In genomic region chr17:30379303-30380105, GRCh38 we compare ENCODE assay signal across 8 cellular contexts. TPM values are rescaled to one million over a fixed set of nuclear protein-coding genes. Genes with fewer than 3 reads are reported as not detected.
DNase-seq lines count a peak whose midpoint lies in the region; ATAC-seq and TF ChIP-seq lines count a peak whose summit lies in the region.

No MANE protein-coding gene starts in this region.

- H3K27ac Mint-ChIP-seq in naive thymus-derived CD4-positive, alpha-beta T cell, result peak overlapping the region in 8 of 9 donors; percentile 6 to 82 (median 54)

- H3K27ac ChIP-seq in HUES64 (ENCODE audit: low read depth, low read length) (no peak overlapping the region), vagina (peak overlapping the region; percentile 83)
- peak overlapping the region; percentile 81 for H3K27ac ChIP-seq in naive thymus-derived CD4-positive, alpha-beta T cell (ENCODE audit: low read depth, low read length)

- peaks cover 61% of the 10 kb centered on the region for H3K4me1 ChIP-seq in HUES64 (ENCODE audit: insufficient read depth, low read length)
- H3K4me1 ChIP-seq in naive thymus-derived CD4-positive, alpha-beta T cell (ENCODE audit: control insufficient read depth in 2 of 2, insufficient read depth in 2 of 2, low read length in 2 of 2), result peaks cover 20 to 50% of the 10 kb centered on the region in 2 donors
- H3K4me1 ChIP-seq in vagina, result peaks cover 59% of the 10 kb centered on the region

- intact Hi-C loops in naive thymus-derived CD4-positive, alpha-beta T cell (cut with micrococcal nuclease), result loop anchor here (2.0 to 10.0 kb wide), 4 partner anchors 47 to 445 kb away; partner anchors contain the start of genes BLMH (in 1 of the 2), CRLF3 (in 1 of the 2) and GOSR1 (in 1 of the 2)
- intact Hi-C loops in vagina (cut with DNase I), result no loop called here

- H3K4me3 Mint-ChIP-seq in naive thymus-derived CD4-positive, alpha-beta T cell, result peak overlapping the region; percentile 80 to 96 (median 90)

- H3K9me3 Mint-ChIP-seq in naive thymus-derived CD4-positive, alpha-beta T cell, result peaks cover 0 to 4% (median 0%) of the 10 kb centered on the region in 11 donors

- H3K4me3 ChIP-seq in HUES64 (ENCODE audit: low read length) (peak overlapping the region; percentile 75), vagina (peak overlapping the region; percentile 53 to 86)
- peak overlapping the region; percentile 76 for H3K4me3 ChIP-seq in naive thymus-derived CD4-positive, alpha-beta T cell (ENCODE audit: low read length)

- peaks cover 36 to 69% (median 58%) of the 10 kb centered on the region in 7 donors for H3K4me1 Mint-ChIP-seq in naive thymus-derived CD4-positive, alpha-beta T cell

- H3K9me3 ChIP-seq in HUES64 (ENCODE audit: insufficient read depth, low read depth, low read length), result no peaks in the 10 kb centered on the region
- no peaks in the 10 kb centered on the region for H3K9me3 ChIP-seq in naive thymus-derived CD4-positive, alpha-beta T cell (ENCODE audit: control insufficient read depth in 2 of 3, low read length in 3 of 3)
- H3K9me3 ChIP-seq in vagina, result no peaks in the 10 kb centered on the region

- H3K27me3 ChIP-seq in HUES64 (ENCODE audit: insufficient read depth, low read length) (peaks cover 53% of the 10 kb centered on the region), vagina (no peaks in the 10 kb centered on the region)
- H3K27me3 ChIP-seq in naive thymus-derived CD4-positive, alpha-beta T cell (ENCODE audit: control insufficient read depth in 2 of 2, insufficient read depth in 2 of 2, low read length in 2 of 2), result no peaks in the 10 kb centered on the region

- no peaks in the 10 kb centered on the region for H3K36me3 ChIP-seq in HUES64 (ENCODE audit: insufficient read depth, low read length)
- peaks cover 0 to 5% (median 0%) of the 10 kb centered on the region in 3 experiments for H3K36me3 ChIP-seq in naive thymus-derived CD4-positive, alpha-beta T cell (ENCODE audit: control insufficient read depth in 2 of 3, insufficient read depth in 3 of 3, low read length in 3 of 3)
- H3K36me3 ChIP-seq in vagina, result no peaks in the 10 kb centered on the region

- TF ChIP-seq CTCF in vagina (IDR thresholded peaks at IDR 0.05), result no peak

- CTCF ChIA-PET in naive thymus-derived CD4-positive, alpha-beta T cell (lab: Charles Lee), result interaction anchor here (0.8 kb wide), 1 partner anchor 34 kb away, joined by 3 read pairs; no protein-coding TSS in a partner anchor

- H3K9ac ChIP-seq in HUES64 (ENCODE audit: low read depth, low read length), result peak overlapping the region; percentile 79

- H3K36me3 Mint-ChIP-seq in naive thymus-derived CD4-positive, alpha-beta T cell, result peaks cover 0 to 3% (median 0%) of the 10 kb centered on the region in 5 donors

- DNase-seq in Ammon's horn (ENCODE audit: low spot score) (peak; percentile 18), erythroblast (lab: John Stamatoyannopoulos, UW) (peak; percentile 57 to 69), vagina (ENCODE audit: extremely low spot score in 2 of 2) (no peak)
- peak in 2 of 3 experiments; percentile 21 for DNase-seq in activated CD8-positive, alpha-beta memory T cell treated with anti-CD3 and anti-CD28 coated beads for 48 hours (ENCODE audit: low read depth in 2 of 3, low spot score in 2 of 3)
- peak in 7 of 9 donors; percentile 12 to 43 (median 18) for DNase-seq in naive thymus-derived CD4-positive, alpha-beta T cell

- H3K27me3 Mint-ChIP-seq in naive thymus-derived CD4-positive, alpha-beta T cell, result no peaks in the 10 kb centered on the region

- ATAC-seq in GM19438 (IDR thresholded peaks at IDR 0.05; ENCODE audit: low read depth, unreplicated experiment) (peak; percentile 16), GM21529 (IDR thresholded peaks at IDR 0.05; ENCODE audit: unreplicated experiment) (no peak)
- no peak for ATAC-seq in naive thymus-derived CD4-positive, alpha-beta T cell

- POLR2A ChIA-PET in naive thymus-derived CD4-positive, alpha-beta T cell (lab: Charles Lee), result interaction anchor here (1.1 kb wide), 1 partner anchor 15 kb away, joined by 3 read pairs; no protein-coding TSS in a partner anchor

- under 1% methylated on average over 69 of the region's 69 CpGs for WGBS in HUES64

- no peak for TF ChIP-seq POLR2A in erythroblast (IDR thresholded peaks at IDR 0.05; ENCODE audit: low read length)
- no peak for TF ChIP-seq POLR2A in vagina (IDR thresholded peaks at IDR 0.05)

RNA-seq across cellular contexts. Expression of gene CPD, which starts 0.8 kb away (rescaled TPM):
- polyA plus RNA-seq in HUES64 (2013, experiment 1 of 2), result 21.7 TPM
- 22.7 TPM for polyA plus RNA-seq in HUES64 (2013, experiment 2 of 2)
- 10 to 100 TPM; 16.5 to 52.9 (median 22.6) TPM for total RNA-seq in naive thymus-derived CD4-positive, alpha-beta T cell
- 10 to 100 TPM; 14.9 to 17.3 TPM for polyA plus RNA-seq in naive thymus-derived CD4-positive, alpha-beta T cell
- 56.5 TPM for total RNA-seq in vagina

RNA-seq across cellular contexts. Expression of gene TMIGD1, which starts 45.6 kb away (rescaled TPM):
- not detected for polyA plus RNA-seq in HUES64 (2013, experiment 1 of 2)
- not detected for polyA plus RNA-seq in HUES64 (2013, experiment 2 of 2)
- total RNA-seq in naive thymus-derived CD4-positive, alpha-beta T cell, result not detected
- polyA plus RNA-seq in naive thymus-derived CD4-positive, alpha-beta T cell, result not detected
- not detected for total RNA-seq in vagina

Comparison
In these comparisons a context has a peak if more than half of its experiments do, and no peak if none do; other contexts are left out.
1. DNase-seq: peak in Ammon's horn (single experiment), activated CD8-positive, alpha-beta memory T cell treated with anti-CD3 and anti-CD28 coated beads for 48 hours (2 of 3), erythroblast (2 of 2) and naive thymus-derived CD4-positive, alpha-beta T cell (7 of 9); none in vagina (0 of 2).
2. Peak in every context shown above with its lines, with median percentiles within 50 percentile points of each other: H3K4me3 ChIP-seq.